In the genomic region with DNA sequence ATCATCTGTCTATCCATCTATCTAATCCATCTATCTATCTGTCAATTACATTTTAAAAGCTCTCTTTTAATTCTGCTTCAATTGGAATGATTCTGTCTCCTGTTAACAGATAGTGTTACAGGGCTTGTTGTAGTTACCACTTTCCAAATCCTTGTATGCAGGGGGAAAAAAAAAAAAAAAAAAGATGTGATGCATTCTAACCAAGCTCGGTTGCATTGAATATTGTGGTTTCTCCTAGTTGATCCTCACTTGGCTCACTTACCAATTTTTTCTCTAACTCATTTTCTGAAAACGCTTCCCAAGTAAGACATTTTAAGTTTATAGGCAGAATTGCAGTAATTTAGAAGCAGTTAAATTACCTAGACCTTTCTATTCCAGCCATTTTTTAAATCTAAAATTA, we compare ENCODE assay signal across 22 cellular contexts.
"Had no signal": no experiment of that assay in that cellular context is flagged by ENCODE, and none has a peak within 500 bp of the region (broad histone marks: within the 10 kb centered on the region; RNA-seq: fewer than 3 reads in every experiment).

No MANE protein-coding gene starts in this region.

- DNase-seq: hippocampal formation; kidney; left colon; left lung; lower lobe of right lung; mammary epithelial cell; mesenchymal stem cell; naive thymus-derived CD4-positive, alpha-beta T cell; ovary; right lobe of liver; spleen; stimulated activated CD4-positive, alpha-beta T cell treated with anti-CD3 and anti-CD28 coated beads, Interleukin-4, amount 100 ng/mL, for 24 hours; stimulated activated naive CD4-positive, alpha-beta T cell; tibial artery; trophoblast cell; upper lobe of right lung had no signal

- H3K36me3 ChIP-seq: left lung, lower lobe of right lung, ovary, right atrium auricular region, right lobe of liver, spleen, suprapubic skin, thoracic aorta, tibial artery, upper lobe of right lung had no signal

- H3K9me3 ChIP-seq: left lung, lower lobe of right lung, ovary, right atrium auricular region, right lobe of liver, spleen, suprapubic skin, thoracic aorta, tibial artery, upper lobe of right lung had no signal

- H3K27me3 ChIP-seq: left lung, ovary, right atrium auricular region, right lobe of liver, spleen, suprapubic skin, tibial artery, upper lobe of right lung had no signal

- H3K4me1 ChIP-seq: left lung, lower lobe of right lung, right atrium auricular region, right lobe of liver, spleen, suprapubic skin, tibial artery, upper lobe of right lung had no signal

- H3K27ac ChIP-seq: left lung, lower lobe of right lung, ovary, right atrium auricular region, right lobe of liver, skin epidermis, spleen, suprapubic skin, thoracic aorta, tibial artery, upper lobe of right lung had no signal

- H3K4me3 ChIP-seq: left lung, lower lobe of right lung, ovary, right atrium auricular region, right lobe of liver, skin epidermis, spleen, suprapubic skin, thoracic aorta, tibial artery, upper lobe of right lung had no signal

- ATAC-seq: left colon; left lung; lower lobe of right lung; naive thymus-derived CD4-positive, alpha-beta T cell; natural killer cell treated with Interleukin-12 subunit alpha and Interleukin-12 subunit beta and Interleukin-15 and Interleukin-18, amount 100 ng/mL, for 72 hours; right lobe of liver; stimulated activated effector memory CD8-positive, alpha-beta T cell treated with anti-CD3 and anti-CD28 coated beads, Interleukin-12 subunit alpha, Interleukin-12 subunit beta, amount 100 ng/mL, for 72 hours; upper lobe of right lung had no signal
